ENCODE assay signal across 35 cellular contexts in genomic region chr9:18810581-18810980, GRCh38.
"Had no signal": no experiment of that assay in that cellular context is flagged by ENCODE, and none has a peak within 500 bp of the region (broad histone marks: within the 10 kb centered on the region; RNA-seq: fewer than 3 reads in every experiment).

No MANE protein-coding gene starts in this region.

- H3K9me3 ChIP-seq: MG63 had no signal

- H3K27ac ChIP-seq: KMS-11 had no signal

- H3K9ac ChIP-seq: KMS-11 had no signal

- H3K4me3 ChIP-seq: MG63 had no signal

- H3K27me3 ChIP-seq: MG63 had no signal

- DNase-seq: Karpas-422, Kasumi-1, KG1, MG63, MM.1S, MV-4-11, NCI-H1048, NCI-H1092, NCI-H1092 treated with DMSO at 0.1 percent for 48 hours, NCI-H1105, NCI-H1105 treated with DMSO at 0.1 percent for 48 hours, NCI-H1417, NCI-H1417 treated with DMSO at 0.1 percent for 48 hours, NCI-H1436, NCI-H1436 treated with DMSO at 0.1 percent for 48 hours, NCI-H146, NCI-H1694, NCI-H1694 treated with DMSO at 0.1 percent for 48 hours, NCI-H187, NCI-H187 treated with DMSO at 0.1 percent for 48 hours, NCI-H1930, NCI-H2029, NCI-H2029 treated with DMSO at 0.1 percent for 48 hours, NCI-H2081, NCI-H2081 treated with DMSO at 0.1 percent for 48 hours, NCI-H2107, NCI-H2171, NCI-H2171 treated with DMSO at 0.1 percent for 48 hours, NCI-H2227 treated with DMSO at 0.1 percent for 48 hours, NCI-H226, NCI-H345, NCI-H446, NCI-H446 treated with DMSO at 0.1 percent for 48 hours, NCI-H510A had no signal
